Comparison of ENCODE assay signal across 9 cellular contexts in genomic region chr3:15305366-15305844, GRCh38. TPM values are rescaled to one million over a fixed set of nuclear protein-coding genes. Genes with fewer than 3 reads are reported as not detected.
A peak's percentile ranks its signal among the peaks of the same experiment; 100 is the strongest.
DNase-seq lines count a peak whose midpoint lies in the region; ATAC-seq, FAIRE-seq and TF ChIP-seq lines count a peak whose summit lies in the region.
"Had no signal": no experiment of that assay in that cellular context is flagged by ENCODE, and none has a peak within 500 bp of the region (broad histone marks: within the 10 kb centered on the region; RNA-seq: fewer than 3 reads in every experiment).

No MANE protein-coding gene starts in this region.

- no peak overlapping the region for H3K18ac ChIP-seq in mesendoderm (ENCODE audit: low read length)

- H2BK5ac ChIP-seq in mesendoderm (ENCODE audit: low read length), result peak overlapping the region; percentile 64

- H2BK120ac ChIP-seq in mesendoderm (ENCODE audit: low read depth, low read length), result peak overlapping the region; percentile 82

- TF ChIP-seq POLR2A in K562 (conservative IDR thresholded peaks at IDR 0.05), result no peak

- H3K9me3 Mint-ChIP-seq in CD4-positive, alpha-beta T cell, result no peaks in the 10 kb centered on the region

- no peaks in the 10 kb centered on the region for H3K27me3 Mint-ChIP-seq in CD4-positive, alpha-beta T cell

- H3K79me1 ChIP-seq in mesendoderm (ENCODE audit: low read length), result no peaks in the 10 kb centered on the region

- peaks cover 20% of the 10 kb centered on the region; the same call in 2 of the 3 replicates for H3K36me3 ChIP-seq in K562 (ENCODE audit: control insufficient read depth, insufficient read depth, low read length)
- no peaks in the 10 kb centered on the region for H3K36me3 ChIP-seq in mesendoderm (ENCODE audit: control insufficient read depth, insufficient read depth, low read length)

- H4K5ac ChIP-seq in mesendoderm (ENCODE audit: low read length), result no peak overlapping the region

- POLR2A ChIA-PET in CD4-positive, alpha-beta T cell (lab: Charles Lee), result interaction anchor here (3.0 kb wide), 1 partner anchor 13 kb away, joined by 15 read pairs; no protein-coding TSS in a partner anchor
- POLR2A ChIA-PET in K562 (lab: Yijun Ruan, JAX), result interaction anchor here (0.6 to 1.7 kb wide), 3 partner anchors 10 to 98 kb away, joined by 3 to 4 read pairs (median 3); no protein-coding TSS in a partner anchor

- no peaks in the 10 kb centered on the region for H4K20me1 ChIP-seq in K562 (replicated peaks; ENCODE audit: control insufficient read depth, insufficient read depth, low read length)

- H2AK5ac ChIP-seq in mesendoderm (ENCODE audit: low read length), result no peak overlapping the region

- peak; percentile 94 for FAIRE-seq in K562 (lab: Jason Lieb, UNC)

- in situ Hi-C loops in K562 (cut with MboI), result no loop called here
- in situ Hi-C loops in KBM-7 (cut with MboI; ENCODE audit: low pct_unique_long_range_greater_than_20kb, low sequenced_read_pairs), result no loop called here

- H3K27me3 ChIP-seq in CD4-positive, alpha-beta T cell (ENCODE audit: control insufficient read depth, insufficient read depth, low read length), result no peaks in the 10 kb centered on the region
- no peaks in the 10 kb centered on the region for H3K27me3 ChIP-seq in K562 (ENCODE audit: control insufficient read depth in 2 of 2, insufficient read depth in 2 of 2, low read length in 2 of 2)
- H3K27me3 ChIP-seq in mesendoderm (ENCODE audit: insufficient read depth, low read length, poor library complexity), result no peaks in the 10 kb centered on the region
- H3K27me3 ChIP-seq: Peyer's patch had no signal

- H3K4me2 ChIP-seq in K562 (ENCODE audit: insufficient read depth, low read length) (peak overlapping the region; percentile 63), mesendoderm (ENCODE audit: low read length) (no peak overlapping the region)

- peak; percentile 93 for TF ChIP-seq EP300 in K562 (IDR thresholded peaks at IDR 0.05; ENCODE audit: low read length)

- no peak overlapping the region for H3K4ac ChIP-seq in mesendoderm (ENCODE audit: low read depth, low read length)

- BruUV-seq in K562 (replicated peaks; lab: Mats Ljungman, UMichigan), result no TSS peak

- peak overlapping the region; percentile 62 for H2AFZ ChIP-seq in K562 (ENCODE audit: low read depth, low read length)

- H3K4me3 Mint-ChIP-seq in CD4-positive, alpha-beta T cell, result no peak overlapping the region

- H3K4me1 Mint-ChIP-seq in CD4-positive, alpha-beta T cell (ENCODE audit: low read depth), result peaks cover 77% of the 10 kb centered on the region

- peak overlapping the region; percentile 47 for H2BK15ac ChIP-seq in mesendoderm (replicated peaks; ENCODE audit: low read depth)

- no peaks in the 10 kb centered on the region for H3K9me3 ChIP-seq in CD4-positive, alpha-beta T cell (ENCODE audit: control insufficient read depth, low read length)
- H3K9me3 ChIP-seq in K562 (replicated peaks; ENCODE audit: control insufficient read depth, insufficient read depth, low read depth, low read length), result no peaks in the 10 kb centered on the region
- H3K9me3 ChIP-seq: Peyer's patch had no signal

- DNase-seq in CD4-positive, alpha-beta T cell, result no peak
- peak; percentile 36 for DNase-seq in HT1080 (ENCODE audit: low read depth)
- DNase-seq in K562 (ENCODE audit: extremely low read depth in 1 of 4, low spot score in 3 of 4), result peak; percentile 93 to 97 (median 94)
- DNase-seq in mesendoderm, result peak; percentile 99
- no peak for DNase-seq in NCI-H446 treated with DMSO at 0.1 percent for 48 hours (lab: John Stamatoyannopoulos, UW)
- DNase-seq in KBM-7, result no peak
- DNase-seq in glomerular visceral epithelial cell (ENCODE audit: extremely low spot score), result no peak
- DNase-seq in putamen (ENCODE audit: low spot score), result no peak

- no peak overlapping the region for H3K27ac ChIP-seq in CD4-positive, alpha-beta T cell (ENCODE audit: low read depth, low read length)
- peak overlapping the region; percentile 60 for H3K27ac ChIP-seq in K562 (ENCODE audit: extremely low read depth, low read depth, low read length)
- H3K27ac ChIP-seq in mesendoderm (ENCODE audit: low read depth, low read length), result peak overlapping the region; percentile 85

- TF ChIP-seq CTCF in CD4-positive, alpha-beta T cell (IDR thresholded peaks at IDR 0.05), result peak; percentile 26
- peak in 2 of 3 experiments; percentile 21 to 74; a peak in 3 of 6 replicates for TF ChIP-seq CTCF in K562 (IDR thresholded peaks at IDR 0.05 in 2 of 3, conservative IDR thresholded peaks at IDR 0.05 in 1 of 3; ENCODE audit: insufficient read depth in 2 of 3, low read depth in 1 of 3, low read length in 3 of 3)

- no peak overlapping the region for H3K4me3 ChIP-seq in K562
- no peak overlapping the region for H3K4me3 ChIP-seq in mesendoderm (ENCODE audit: low read length)
- H3K4me3 ChIP-seq: Peyer's patch had no signal

- peak overlapping the region; percentile 25 for H3K27ac Mint-ChIP-seq in CD4-positive, alpha-beta T cell

- intact Hi-C loops in CD4-positive, alpha-beta T cell (cut with DNase I, micrococcal nuclease), result no loop called here
- intact Hi-C loops in K562 (cut with micrococcal nuclease), result loop anchor here (1.0 kb wide), 1 partner anchor 36 kb away; no protein-coding TSS in a partner anchor

- peak; percentile 20 for ATAC-seq in CD4-positive, alpha-beta T cell (ENCODE audit: poor library complexity)
- peak; percentile 80 for ATAC-seq in K562

- CTCF ChIA-PET in CD4-positive, alpha-beta T cell (lab: Charles Lee), result interaction anchor here (1.1 to 1.9 kb wide), 3 partner anchors 15 to 37 kb away, joined by 3 to 9 read pairs (median 6); partner anchors contain the start of gene SH3BP5
- CTCF ChIA-PET in K562 (lab: Yijun Ruan, JAX; ENCODE audit: low intra/inter-chr PET ratio), result no interaction called here

- H3K56ac ChIP-seq in mesendoderm (ENCODE audit: low read length), result peak overlapping the region; percentile 57

- peaks cover 82% of the 10 kb centered on the region for H3K36me3 Mint-ChIP-seq in CD4-positive, alpha-beta T cell (ENCODE audit: low read depth)

- peaks cover 35% of the 10 kb centered on the region for H3K79me2 ChIP-seq in K562 (ENCODE audit: control insufficient read depth, insufficient read depth, low read length)
- no peaks in the 10 kb centered on the region for H3K79me2 ChIP-seq in mesendoderm (ENCODE audit: control insufficient read depth, insufficient read depth, low read length)

- no peak overlapping the region for H3K23ac ChIP-seq in mesendoderm (ENCODE audit: low read length)

- H3K4me1 ChIP-seq in K562 (replicated peaks in 1 of 2; ENCODE audit: control insufficient read depth in 2 of 2, insufficient read depth in 2 of 2, low read length in 2 of 2) (peaks cover 50 to 60% of the 10 kb centered on the region in 2 experiments), mesendoderm (ENCODE audit: control insufficient read depth, low read depth, low read length) (peaks cover 5% of the 10 kb centered on the region)
- H3K4me1 ChIP-seq: Peyer's patch had no signal

- no peak overlapping the region for H4K8ac ChIP-seq in mesendoderm (ENCODE audit: low read depth, low read length)

- peak; percentile 11 to 38; a peak in 1 of 4 replicates for TF ChIP-seq RAD21 in K562 (CRISPR knock-in tag; conservative IDR thresholded peaks at IDR 0.05 in 1 of 2, IDR thresholded peaks at IDR 0.05 in 1 of 2)

- no peaks in the 10 kb centered on the region for H3K9me1 ChIP-seq in K562 (ENCODE audit: control insufficient read depth, insufficient read depth, low read length)

- peak overlapping the region; percentile 41 to 47; a peak in 3 of 4 replicates for H3K9ac ChIP-seq in K562 (ENCODE audit: insufficient read depth in 1 of 2, low read depth in 2 of 2, low read length in 2 of 2)
- no peak overlapping the region for H3K9ac ChIP-seq in mesendoderm (ENCODE audit: low read length)

- 5% methylated on average over 6 of the region's 6 CpGs for WGBS in K562 (ENCODE audit: insufficient coverage, low coverage, missing lambda C conversion rate)
- WGBS in mesendoderm (ENCODE audit: extremely low coverage, insufficient coverage, low lambda C conversion rate), result no CpG with 5 or more reads among the region's 6 CpGs

TF ChIP-seq in K562, 482 proteins besides CTCF, POLR2A, EP300 and RAD21 (continues in another document):
- TF ChIP-seq HMGN3 (IDR thresholded peaks at IDR 0.05; ENCODE audit: borderline replicate concordance, extremely low read depth, insufficient read length, low read depth, low read length), result no peak
- 0 out of 2 replicates have a peak, but pooled peaks have one; percentile 16 for TF ChIP-seq KLF13 (tag; IDR thresholded peaks at IDR 0.05; ENCODE audit: borderline replicate concordance, low read depth)
- peak; percentile 79 to 98; a peak in 3 of 4 replicates for TF ChIP-seq HDAC1 (IDR thresholded peaks at IDR 0.05)
- TF ChIP-seq NFRKB (IDR thresholded peaks at IDR 0.05; ENCODE audit: low read depth), result peak; percentile 69; the same call in 1 of the 2 replicates
- no peak for TF ChIP-seq KAT7 (CRISPR knock-in tag; IDR thresholded peaks at IDR 0.05; ENCODE audit: borderline replicate concordance)
- TF ChIP-seq PML (IDR thresholded peaks at IDR 0.05; ENCODE audit: low read length), result peak; percentile 80
- TF ChIP-seq PHF21A (IDR thresholded peaks at IDR 0.05; ENCODE audit: borderline replicate concordance, low read depth), result no peak; the same call in 1 of the 2 replicates

RNA-seq across cellular contexts. Expression of gene SH3BP5, which starts 27.0 kb away (rescaled TPM):
- total RNA-seq in CD4-positive, alpha-beta T cell, result 10 to 100 TPM; 16.8 to 17.7 TPM
- 23.2 and 28.8 TPM in 2 replicates for total RNA-seq in HT1080 (2014; rRNA removed; shearing (Covaris generic))
- 36.9 and 41.4 TPM in 2 replicates for polyA plus RNA-seq in HT1080 (2015; cell fraction: cytosol; rRNA removed)
- 27.2 and 36.5 TPM in 2 replicates for polyA plus RNA-seq in HT1080 (2015; cell fraction: nucleus; rRNA removed)
- total RNA-seq in K562 (2011; cell fraction: chromatin; rRNA removed; ENCODE audit: low replicate concordance), result 17.8 and 19.2 TPM in 2 replicates
- total RNA-seq in K562 (2011; cell fraction: nucleolus; rRNA removed), result 10.1 and 13.8 TPM in 2 replicates
- 11.7 and 17.1 TPM in 2 replicates for total RNA-seq in K562 (2011; cell fraction: nucleoplasm; rRNA removed)
- 14.9 and 17.1 TPM in 2 replicates for total RNA-seq in K562 (2014; rRNA removed)
- total RNA-seq in K562 (2014; rRNA removed; fragmentation: Illumina TruSeq; extraction: Trizol), result 13.5 and 15.2 TPM in 2 replicates
- total RNA-seq in K562 (2015; rRNA removed; fragmentation: Illumina TruSeq; extraction: Trizol), result 12.2 and 13.5 TPM in 2 replicates
- 13.9 and 18.6 TPM in 2 replicates for total RNA-seq in K562 (2021)
- polyA plus RNA-seq in K562 (2011; rRNA removed), result 26.2 and 29.0 TPM in 2 replicates
- polyA plus RNA-seq in K562 (2011; cell fraction: cytosol; rRNA removed), result 19.8 and 19.9 TPM in 2 replicates
- polyA plus RNA-seq in K562 (2011; cell fraction: nucleus; rRNA removed), result 18.5 and 19.8 TPM in 2 replicates
- 20.4 and 27.0 TPM in 2 replicates for polyA plus RNA-seq in K562 (2012)
- polyA plus RNA-seq in K562 (2014; fragmentation: Illumina TruSeq; extraction: Trizol), result 22.0 and 28.0 TPM in 2 replicates
- 1 to 10 TPM; 2.9 to 3.5 TPM for polyA plus RNA-seq in K562 (2014; fragmentation: Nextera tagmentation; extraction: Ambion mirVana)
- 23.4 and 24.7 TPM in 2 replicates for polyA plus RNA-seq in K562 (2014; rRNA removed)
- polyA minus RNA-seq in K562 (2011; rRNA and poly(A)+ RNA removed), result 15.7 and 16.1 TPM in 2 replicates
- polyA minus RNA-seq in K562 (2011; cell fraction: cytosol; rRNA and poly(A)+ RNA removed), result 12.2 and 14.1 TPM in 2 replicates
- polyA minus RNA-seq in K562 (2011; cell fraction: nucleus; rRNA and poly(A)+ RNA removed), result 8.8 and 12.4 TPM in 2 replicates
- 2.8 TPM for polyA plus RNA-seq in mesendoderm (2013, experiment 1 of 2)
- 3.0 TPM for polyA plus RNA-seq in mesendoderm (2013, experiment 2 of 2)

Comparison
In these comparisons a context has a peak if more than half of its experiments do, and no peak if none do; other contexts are left out.
1. DNase-seq: peak in HT1080 (single experiment), K562 (4 of 4) and mesendoderm (single experiment); none in CD4-positive, alpha-beta T cell (0 of 10), NCI-H446 treated with DMSO at 0.1 percent for 48 hours (single experiment), KBM-7 (single experiment), glomerular visceral epithelial cell (single experiment) and putamen (single experiment).